In genomic region chr14:93184391-93185332, GRCh38 we compare ENCODE assay signal across 8 cellular contexts. TPM values are rescaled to one million over a fixed set of nuclear protein-coding genes. Genes with fewer than 3 reads are reported as not detected.
DNase-seq lines count a peak whose midpoint lies in the region; ATAC-seq and TF ChIP-seq lines count a peak whose summit lies in the region.

A gene with protein sequence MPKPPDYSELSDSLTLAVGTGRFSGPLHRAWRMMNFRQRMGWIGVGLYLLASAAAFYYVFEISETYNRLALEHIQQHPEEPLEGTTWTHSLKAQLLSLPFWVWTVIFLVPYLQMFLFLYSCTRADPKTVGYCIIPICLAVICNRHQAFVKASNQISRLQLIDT (plus strand): TSS chr14:93185317. CDS start chr14:93185406, 89 bp downstream.
A gene with protein sequence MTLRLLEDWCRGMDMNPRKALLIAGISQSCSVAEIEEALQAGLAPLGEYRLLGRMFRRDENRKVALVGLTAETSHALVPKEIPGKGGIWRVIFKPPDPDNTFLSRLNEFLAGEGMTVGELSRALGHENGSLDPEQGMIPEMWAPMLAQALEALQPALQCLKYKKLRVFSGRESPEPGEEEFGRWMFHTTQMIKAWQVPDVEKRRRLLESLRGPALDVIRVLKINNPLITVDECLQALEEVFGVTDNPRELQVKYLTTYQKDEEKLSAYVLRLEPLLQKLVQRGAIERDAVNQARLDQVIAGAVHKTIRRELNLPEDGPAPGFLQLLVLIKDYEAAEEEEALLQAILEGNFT (minus strand): TSS chr14:93184897. CDS start chr14:93184242, 655 bp downstream.

- intact Hi-C loops in breast epithelium (cut with DNase I; ENCODE audit: low total_unique reads), result no loop called here

- TF ChIP-seq CTCF in VCaP (conservative IDR thresholded peaks at IDR 0.05) (peak; percentile 49), breast epithelium (IDR thresholded peaks at IDR 0.05) (peak in 1 of 3 donors; percentile 24)

- H3K9me3 ChIP-seq in breast epithelium, result no peaks in the 10 kb centered on the region

- peaks cover 0 to 20% of the 10 kb centered on the region in 2 donors for H3K4me1 ChIP-seq in breast epithelium

- peak; percentile 45 for DNase-seq in A172 (ENCODE audit: low spot score)
- peak; percentile 78 for DNase-seq in NCI-H2107 treated with DMSO at 0.1 percent for 48 hours (lab: John Stamatoyannopoulos, UW; ENCODE audit: unreplicated experiment)
- DNase-seq in breast epithelium (ENCODE audit: low spot score in 2 of 2), result peak; percentile 81 to 86
- DNase-seq in iris pigment epithelial cell (ENCODE audit: low read depth), result peak; percentile 81
- peak; percentile 87 for DNase-seq in stimulated activated CD4-positive, alpha-beta T cell treated with anti-CD3 and anti-CD28 coated beads, Interleukin-12 subunit alpha, Interleukin-12 subunit beta, amount 100 ng/mL, for 4 hours

- no peaks in the 10 kb centered on the region for H3K27me3 ChIP-seq in breast epithelium

- no peaks in the 10 kb centered on the region for H3K36me3 ChIP-seq in breast epithelium

- H3K27ac ChIP-seq in VCaP, result peak within 1 kb of the TSS; percentile 95
- H3K27ac ChIP-seq in breast epithelium, result peak within 1 kb of the TSS; percentile 92 to 98

- ATAC-seq in GM18505 (IDR thresholded peaks at IDR 0.05; ENCODE audit: unreplicated experiment), result peak; percentile 86
- peak; percentile 88 for ATAC-seq in HG02970 (IDR thresholded peaks at IDR 0.05; ENCODE audit: low FRiP score, unreplicated experiment)

- peak within 1 kb of the TSS; percentile 92 to 97 (median 96) for H3K4me3 ChIP-seq in breast epithelium

- TF ChIP-seq POLR2A in GM18505 (IDR thresholded peaks at IDR 0.05; ENCODE audit: borderline replicate concordance, extremely low read depth, insufficient read depth, insufficient read length) (peak; percentile 71), breast epithelium (IDR thresholded peaks at IDR 0.05) (no peak)

RNA-seq across cellular contexts. Expression of the first gene that starts in this region (rescaled TPM):
- 17.8 and 30.3 TPM in 2 replicates for total RNA-seq in A172 (2014; rRNA removed; shearing (Covaris generic))
- total RNA-seq in breast epithelium, result 10 to 100 TPM; 10.8 to 14.9 (median 11.4) TPM

RNA-seq across cellular contexts. Expression of the second gene that starts in this region (rescaled TPM):
- total RNA-seq in A172 (2014; rRNA removed; shearing (Covaris generic)), result 12.1 and 13.2 TPM in 2 replicates
- 10 to 100 TPM; 29.0 to 35.9 (median 31.1) TPM for total RNA-seq in breast epithelium

Comparison
In these comparisons a context has a peak if more than half of its experiments do, and no peak if none do; other contexts are left out.
1. Peak in every context shown above with its lines: DNase-seq, ATAC-seq, H3K4me3 ChIP-seq and H3K27ac ChIP-seq.